Comparison of ENCODE assay signal across 2 cellular contexts in genomic region chr9:125906893-125907292, GRCh38.
TF ChIP-seq lines count a peak whose summit lies in the region.

No MANE protein-coding gene starts in this region.

TF ChIP-seq in SK-N-SH, 30 proteins besides CTCF, POLR2A, EP300 and RAD21 (continued from another document):
- TF ChIP-seq MAX (IDR thresholded peaks at IDR 0.05; ENCODE audit: low read depth) = no peak
- TF ChIP-seq YY1 (IDR thresholded peaks at IDR 0.05; ENCODE audit: low read depth) = no peak
- no peak for TF ChIP-seq CHD2 (IDR thresholded peaks at IDR 0.05; ENCODE audit: low read length, partially characterized antibody)
- no peak for TF ChIP-seq FOSL2 (IDR thresholded peaks at IDR 0.05; ENCODE audit: borderline replicate concordance, low read depth)
- TF ChIP-seq POLR2AphosphoS5 (IDR thresholded peaks at IDR 0.05; ENCODE audit: low read depth, low read length) = no peak
- TF ChIP-seq MXI1 (IDR thresholded peaks at IDR 0.05; ENCODE audit: low read depth, low read length) = no peak
- TF ChIP-seq GABPA (IDR thresholded peaks at IDR 0.05; ENCODE audit: low read depth) = no peak
- TF ChIP-seq RFX5 (IDR thresholded peaks at IDR 0.05; ENCODE audit: low read length) = no peak
- TF ChIP-seq GATA2 (CRISPR knock-in tag; IDR thresholded peaks at IDR 0.05) = no peak
TF ChIP-seq in SK-N-SH: peak in this region for 0.

TF ChIP-seq in SK-N-SH treated with all-trans-retinoic acid at 6 μM for 48 hours, 23 proteins besides CTCF, POLR2A, EP300 and RAD21 (continued from another document):
- no peak for TF ChIP-seq PATZ1 (CRISPR knock-in tag; IDR thresholded peaks at IDR 0.05; ENCODE audit: borderline replicate concordance)
- TF ChIP-seq ZNF70 (CRISPR knock-in tag; IDR thresholded peaks at IDR 0.05) = no peak
- TF ChIP-seq ZNF8 (CRISPR knock-in tag; IDR thresholded peaks at IDR 0.05) = no peak
